Comparison of ENCODE assay signal across 11 cellular contexts in the genomic region with DNA sequence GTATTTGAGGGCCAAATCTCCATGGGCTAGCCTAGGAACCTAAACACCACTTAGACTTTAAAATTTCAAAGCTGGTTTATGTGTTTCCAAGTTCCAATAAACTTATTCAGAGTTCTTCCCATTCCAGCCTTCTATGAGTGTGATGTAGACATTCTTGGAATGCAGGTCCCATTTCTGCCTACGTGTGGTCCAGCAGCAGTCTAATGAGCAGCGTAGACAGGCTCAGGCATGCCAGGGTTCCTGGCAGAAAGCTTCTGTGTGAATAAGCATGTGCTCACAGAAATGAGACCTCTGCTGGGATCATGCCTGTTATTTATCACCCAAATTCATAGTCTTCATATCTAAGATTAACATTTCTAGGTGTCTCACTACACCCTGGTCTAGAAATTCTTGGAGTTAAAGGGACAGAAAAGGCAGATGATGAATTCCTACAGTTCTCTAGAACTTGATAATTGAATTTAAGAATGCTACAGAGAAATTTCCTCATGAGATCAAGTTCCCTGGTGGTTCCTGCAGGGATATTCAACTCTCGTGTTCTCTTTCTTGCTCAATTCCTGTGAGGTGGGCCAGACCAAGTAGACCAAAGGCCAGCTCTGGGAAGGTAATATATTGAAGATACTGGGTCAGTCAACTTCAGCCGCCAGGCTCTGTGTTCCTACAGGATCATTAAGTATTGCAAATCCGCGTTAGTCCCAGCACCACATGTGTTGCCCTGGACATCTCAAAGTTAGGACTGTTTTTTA. TPM values are rescaled to one million over a fixed set of nuclear protein-coding genes. Genes with fewer than 3 reads are reported as not detected.
DNase-seq lines count a peak whose midpoint lies in the region; ATAC-seq, FAIRE-seq and TF ChIP-seq lines count a peak whose summit lies in the region.
"Had no signal": no experiment of that assay in that cellular context is flagged by ENCODE, and none has a peak within 500 bp of the region (broad histone marks: within the 10 kb centered on the region; RNA-seq: fewer than 3 reads in every experiment).

No MANE protein-coding gene starts in this region.

- H3K27me3 ChIP-seq in fibroblast of lung (ENCODE audit: control insufficient read depth, insufficient read depth, low read length) = no peaks in the 10 kb centered on the region
- H3K27me3 ChIP-seq: vagina had no signal

- H3K79me2 ChIP-seq in fibroblast of lung (ENCODE audit: control insufficient read depth, insufficient read depth, low read length) = peaks cover 38% of the 10 kb centered on the region

- H3K4me3 ChIP-seq in fibroblast of lung (replicated peaks in 1 of 4; ENCODE audit: control extremely low read depth in 1 of 4, insufficient read depth in 1 of 4, low read depth in 3 of 4, low read length in 4 of 4) = no peak overlapping the region
- H3K4me3 ChIP-seq in skeletal muscle cell (ENCODE audit: low read depth, low read length) = no peak overlapping the region
- H3K4me3 ChIP-seq: vagina had no signal

- H3K9me3 ChIP-seq in fibroblast of lung (ENCODE audit: control insufficient read depth, insufficient read depth, low read depth, low read length) = no peaks in the 10 kb centered on the region
- H3K9me3 ChIP-seq: vagina had no signal

- ATAC-seq in HG03354 (IDR thresholded peaks at IDR 0.05; ENCODE audit: poor library complexity, severe bottlenecking, unreplicated experiment) = no peak
- no peak for ATAC-seq in HG03039 (IDR thresholded peaks at IDR 0.05; ENCODE audit: unreplicated experiment)

- peaks cover 18% of the 10 kb centered on the region for H3K4me1 ChIP-seq in fibroblast of lung (ENCODE audit: control insufficient read depth, extremely low read depth, insufficient read depth, low read length)

- H3K36me3 ChIP-seq in fibroblast of lung (ENCODE audit: control insufficient read depth, insufficient read depth, low read length) = no peaks in the 10 kb centered on the region
- H3K36me3 ChIP-seq: vagina had no signal

- peak overlapping the region; percentile 39 for H3K27ac ChIP-seq in fibroblast of lung (ENCODE audit: insufficient read depth, low read length)
- H3K27ac ChIP-seq: vagina had no signal

- no peak overlapping the region for H3K9ac ChIP-seq in fibroblast of lung (ENCODE audit: insufficient read depth, low read length)

- no peak for TF ChIP-seq CTCF in fibroblast of lung (conservative IDR thresholded peaks at IDR 0.05 in 1 of 2, IDR thresholded peaks at IDR 0.05 in 1 of 2; ENCODE audit: low read depth in 1 of 2, low read length in 2 of 2)

- no peak overlapping the region for H2AFZ ChIP-seq in fibroblast of lung (ENCODE audit: low read length)

- DNase-seq in GM03348 (ENCODE audit: low spot score) (peak; percentile 88), RCC 7860 (ENCODE audit: low spot score) (peak; percentile 79), fibroblast of lung (ENCODE audit: low read depth in 2 of 2) (peak; percentile 54 to 99), skeletal muscle cell (ENCODE audit: low read depth) (peak; percentile 69), DMS153 treated with DMSO at 0.1 percent for 48 hours (lab: John Stamatoyannopoulos, UW; ENCODE audit: unreplicated experiment) (no peak)
- no peak for DNase-seq in activated naive CD4-positive, alpha-beta T cell treated with anti-CD3 and anti-CD28 coated beads, Interleukin-2, amount 50 U/mL, for 16 hours
- DNase-seq: NCI-H1048; stimulated activated CD4-positive, alpha-beta T cell treated with anti-CD3 and anti-CD28 coated beads, Interleukin-1b, Interleukin-23, amount 100 ng/mL, for 48 hours had no signal

- H4K20me1 ChIP-seq in fibroblast of lung (ENCODE audit: control insufficient read depth, extremely low read depth, insufficient read depth, low read length) = no peaks in the 10 kb centered on the region

- no peak overlapping the region for H3K4me2 ChIP-seq in fibroblast of lung (ENCODE audit: extremely low read depth, insufficient read depth, low read length)

- FAIRE-seq in RCC 7860 (lab: Jason Lieb, UNC) = peak; percentile 87

RNA-seq across cellular contexts. Expression of a gene that starts 17.6 kb away (rescaled TPM):
- total RNA-seq in fibroblast of lung = 25.7 and 31.2 TPM in 2 replicates
- polyA plus RNA-seq in fibroblast of lung = 55.8 and 56.1 TPM in 2 replicates
- 33.1 and 36.3 TPM in 2 replicates for polyA plus RNA-seq in fibroblast of lung (2012)
- polyA minus RNA-seq in fibroblast of lung (ENCODE audit: low replicate concordance) = 41.9 and 43.5 TPM in 2 replicates

RNA-seq across cellular contexts. Expression of a gene that starts 34.5 kb away (rescaled TPM):
- 13.9 and 20.0 TPM in 2 replicates for total RNA-seq in fibroblast of lung
- 3.4 and 4.0 TPM in 2 replicates for polyA plus RNA-seq in fibroblast of lung
- 10.5 and 12.9 TPM in 2 replicates for polyA plus RNA-seq in fibroblast of lung (2012)
- polyA minus RNA-seq in fibroblast of lung (ENCODE audit: low replicate concordance) = 42.1 and 66.1 TPM in 2 replicates

RNA-seq across cellular contexts. Expression of a gene that starts 37.3 kb away (rescaled TPM):
- total RNA-seq in fibroblast of lung = 0.33 TPM in 1 of 2 replicates, not detected in the other
- 0.18 and 0.61 TPM in 2 replicates for polyA plus RNA-seq in fibroblast of lung
- polyA plus RNA-seq in fibroblast of lung (2012) = 0.16 and 0.92 TPM in 2 replicates
- 0.43 TPM in 1 of 2 replicates, not detected in the other for polyA minus RNA-seq in fibroblast of lung (ENCODE audit: low replicate concordance)

RNA-seq across cellular contexts. Expression of a gene that starts 54.8 kb away (rescaled TPM):
- total RNA-seq in fibroblast of lung = 0.26 and 0.33 TPM in 2 replicates
- polyA plus RNA-seq in fibroblast of lung = 0.17 and 0.23 TPM in 2 replicates
- 0.44 and 0.45 TPM in 2 replicates for polyA plus RNA-seq in fibroblast of lung (2012)
- 0.27 TPM in 1 of 2 replicates, not detected in the other for polyA minus RNA-seq in fibroblast of lung (ENCODE audit: low replicate concordance)

Comparison
In these comparisons a context has a peak if more than half of its experiments do, and no peak if none do; other contexts are left out.
1. DNase-seq: peak in GM03348 (single experiment), RCC 7860 (single experiment), fibroblast of lung (2 of 2) and skeletal muscle cell (single experiment); none in activated naive CD4-positive, alpha-beta T cell treated with anti-CD3 and anti-CD28 coated beads, Interleukin-2, amount 50 U/mL, for 16 hours (single experiment) and DMS153 treated with DMSO at 0.1 percent for 48 hours (single experiment).